Comparison of ENCODE assay signal across 12 cellular contexts in genomic region chr9:118529210-118529609, GRCh38.
DNase-seq lines count a peak whose midpoint lies in the region; ATAC-seq, FAIRE-seq and TF ChIP-seq lines count a peak whose summit lies in the region.
"Had no signal": no experiment of that assay in that cellular context is flagged by ENCODE, and none has a peak within 500 bp of the region (broad histone marks: within the 10 kb centered on the region; RNA-seq: fewer than 3 reads in every experiment).

No MANE protein-coding gene starts in this region.

- no peak for FAIRE-seq in GM12892 (lab: Jason Lieb, UNC)

- no peak for TF ChIP-seq CTCF in fibroblast of pulmonary artery (IDR thresholded peaks at IDR 0.05; ENCODE audit: low read length, missing control alignments)

- DNase-seq in AG20443 (ENCODE audit: low spot score) (peak; percentile 32), fibroblast of pulmonary artery (ENCODE audit: low read depth) (peak; percentile 21), GM12892 (ENCODE audit: insufficient read length) (no peak), DMS153 treated with DMSO at 0.1 percent for 48 hours (lab: John Stamatoyannopoulos, UW; ENCODE audit: unreplicated experiment) (no peak), NCI-H2081 treated with DMSO at 0.1 percent for 48 hours (lab: John Stamatoyannopoulos, UW) (no peak)
- no peak for DNase-seq in stimulated activated CD4-positive, alpha-beta T cell treated with anti-CD3 and anti-CD28 coated beads, Interleukin-4, amount 100 ng/mL, for 1 hour
- DNase-seq: activated naive CD8-positive, alpha-beta T cell treated with anti-CD3 and anti-CD28 coated beads, Interleukin-2, amount 10 ng/mL, durations not matched to agents 7 days and 5 days; BE2C; NCI-H1694 treated with DMSO at 0.1 percent for 48 hours had no signal

- TF ChIP-seq POLR2A in GM12892 (IDR thresholded peaks at IDR 0.05; ENCODE audit: low read depth, low read length): no peak

- no peak overlapping the region for H3K4me3 ChIP-seq in fibroblast of pulmonary artery (replicated peaks; ENCODE audit: low read depth, low read length)

- peak; percentile 63 for ATAC-seq in GM19452 (IDR thresholded peaks at IDR 0.05; ENCODE audit: unreplicated experiment)
- ATAC-seq in HG03457 (IDR thresholded peaks at IDR 0.05; ENCODE audit: unreplicated experiment): peak; percentile 59
- ATAC-seq: sciatic nerve had no signal

Comparison
In these comparisons a context has a peak if more than half of its experiments do, and no peak if none do; other contexts are left out.
1. DNase-seq: peak in AG20443 (single experiment) and fibroblast of pulmonary artery (single experiment); none in GM12892 (single experiment), DMS153 treated with DMSO at 0.1 percent for 48 hours (single experiment), NCI-H2081 treated with DMSO at 0.1 percent for 48 hours (single experiment) and stimulated activated CD4-positive, alpha-beta T cell treated with anti-CD3 and anti-CD28 coated beads, Interleukin-4, amount 100 ng/mL, for 1 hour (single experiment).